32 cellular contexts compared by ENCODE assay signal in genomic region chr13:29740961-29741360, GRCh38.
"Had no signal": no experiment of that assay in that cellular context is flagged by ENCODE, and none has a peak within 500 bp of the region (broad histone marks: within the 10 kb centered on the region; RNA-seq: fewer than 3 reads in every experiment).

No MANE protein-coding gene starts in this region.

- H3K9me3 Mint-ChIP-seq: activated CD4-positive, alpha-beta memory T cell treated with anti-CD3 and anti-CD28 coated beads, Interleukin-2, amount 10 ng/mL, durations not matched to agents 7 days and 5 days; activated CD4-positive, alpha-beta T cell treated with anti-CD3 and anti-CD28 coated beads, Interleukin-2, amount 10 ng/mL, durations not matched to agents 7 days and 5 days; activated naive CD4-positive, alpha-beta T cell treated with anti-CD3 and anti-CD28 coated beads, Interleukin-2, amount 10 ng/mL, durations not matched to agents 7 days and 5 days; activated naive CD4-positive, alpha-beta T cell treated with anti-CD3 and anti-CD28 coated beads, Interleukin-2, amount 50 U/mL, for 72 hours; activated T-cell treated with anti-CD3 and anti-CD28 coated beads, Interleukin-2, amount 50 U/mL, for 24 hours; activated T-cell treated with anti-CD3 and anti-CD28 coated beads, Interleukin-2, amount 50 U/mL, for 72 hours; T-helper 2 cell treated with Interferon-gamma antibody and Interleukin-4, amounts not matched to agents 5 μg/mL and 100 μg/mL, for 36 hours; WTC11 had no signal

- H3K9me3 ChIP-seq: adrenal gland, body of pancreas, colonic mucosa, esophagus squamous epithelium, gastroesophageal sphincter, heart right ventricle had no signal

- H3K4me3 ChIP-seq: adrenal gland, body of pancreas, colonic mucosa, esophagus squamous epithelium, gastroesophageal sphincter, heart right ventricle had no signal

- H3K4me3 Mint-ChIP-seq: activated CD4-positive, alpha-beta memory T cell treated with anti-CD3 and anti-CD28 coated beads, Interleukin-2, amount 10 ng/mL, durations not matched to agents 7 days and 5 days; activated CD4-positive, alpha-beta T cell treated with anti-CD3 and anti-CD28 coated beads, Interleukin-2, amount 10 ng/mL, durations not matched to agents 7 days and 5 days; activated naive CD4-positive, alpha-beta T cell treated with anti-CD3 and anti-CD28 coated beads, Interleukin-2, amount 10 ng/mL, durations not matched to agents 7 days and 5 days; activated T-cell treated with anti-CD3 and anti-CD28 coated beads, Interleukin-2, amount 50 U/mL, for 24 hours; activated T-cell treated with anti-CD3 and anti-CD28 coated beads, Interleukin-2, amount 50 U/mL, for 72 hours; T-helper 17 cell; T-helper 2 cell treated with Interferon-gamma antibody and Interleukin-4, amounts not matched to agents 5 μg/mL and 100 μg/mL, for 36 hours; WTC11 had no signal

- H3K36me3 ChIP-seq: adrenal gland, colonic mucosa, esophagus squamous epithelium, gastroesophageal sphincter, heart right ventricle had no signal

- DNase-seq: activated CD4-positive, alpha-beta memory T cell treated with anti-CD3 and anti-CD28 coated beads, Interleukin-2, amount 10 ng/mL, durations not matched to agents 7 days and 5 days; activated CD4-positive, alpha-beta T cell treated with anti-CD3 and anti-CD28 coated beads for 1 hour; activated CD4-positive, alpha-beta T cell treated with anti-CD3 and anti-CD28 coated beads for 4 hours; activated CD4-positive, alpha-beta T cell treated with anti-CD3 and anti-CD28 coated beads, Interleukin-2, amount 10 ng/mL, durations not matched to agents 7 days and 5 days; activated CD4-positive, alpha-beta T cell treated with anti-CD3 and anti-CD28 coated beads, Interleukin-2, amount 50 U/mL, for 4 hours; activated CD8-positive, alpha-beta memory T cell treated with anti-CD3 and anti-CD28 coated beads, Interleukin-2, amount 50 U/mL, for 48 hours; activated gamma-delta T cell; activated naive CD4-positive, alpha-beta T cell; activated naive CD4-positive, alpha-beta T cell treated with anti-CD3 and anti-CD28 coated beads, Interleukin-2, amount 10 ng/mL, durations not matched to agents 7 days and 5 days; activated T-cell treated with anti-CD3 and anti-CD28 coated beads for 4 hours; activated T-cell treated with anti-CD3 and anti-CD28 coated beads, Interleukin-2, amount 50 U/mL, for 24 hours; activated T-cell treated with anti-CD3 and anti-CD28 coated beads, Interleukin-2, amount 50 U/mL, for 72 hours; amygdala; aorta; body of pancreas; central memory CD4-positive, alpha-beta T cell; cerebellar nuclear complex; colonic mucosa; effector CD8-positive, alpha-beta T cell; esophagus squamous epithelium; foreskin melanocyte; heart right ventricle; T-helper 1 cell; T-helper 17 cell; T1000 had no signal

- H3K36me3 Mint-ChIP-seq: activated naive CD4-positive, alpha-beta T cell treated with anti-CD3 and anti-CD28 coated beads, Interleukin-2, amount 10 ng/mL, durations not matched to agents 7 days and 5 days; activated naive CD4-positive, alpha-beta T cell treated with anti-CD3 and anti-CD28 coated beads, Interleukin-2, amount 50 U/mL, for 72 hours; WTC11 had no signal

- H3K27ac ChIP-seq: adrenal gland, body of pancreas, colonic mucosa, epithelial cell of prostate, esophagus squamous epithelium, gastroesophageal sphincter, heart right ventricle, VCaP had no signal

- ATAC-seq: activated naive CD4-positive, alpha-beta T cell treated with anti-CD3 and anti-CD28 coated beads, Interleukin-2, amount 50 U/mL, for 72 hours; activated T-cell treated with anti-CD3 and anti-CD28 coated beads, Interleukin-2, amount 50 U/mL, for 72 hours; body of pancreas; gastroesophageal sphincter; heart right ventricle; T-helper 17 cell; WTC11 had no signal

- H3K4me1 ChIP-seq: adrenal gland had no signal

- H3K27me3 ChIP-seq: adrenal gland, body of pancreas, colonic mucosa, gastroesophageal sphincter had no signal

- H3K27ac Mint-ChIP-seq: activated CD4-positive, alpha-beta memory T cell treated with anti-CD3 and anti-CD28 coated beads, Interleukin-2, amount 10 ng/mL, durations not matched to agents 7 days and 5 days; activated CD4-positive, alpha-beta T cell treated with anti-CD3 and anti-CD28 coated beads, Interleukin-2, amount 10 ng/mL, durations not matched to agents 7 days and 5 days; activated naive CD4-positive, alpha-beta T cell treated with anti-CD3 and anti-CD28 coated beads, Interleukin-2, amount 10 ng/mL, durations not matched to agents 7 days and 5 days; activated naive CD4-positive, alpha-beta T cell treated with anti-CD3 and anti-CD28 coated beads, Interleukin-2, amount 50 U/mL, for 72 hours; activated T-cell treated with anti-CD3 and anti-CD28 coated beads, Interleukin-2, amount 50 U/mL, for 24 hours; activated T-cell treated with anti-CD3 and anti-CD28 coated beads, Interleukin-2, amount 50 U/mL, for 72 hours; T-helper 17 cell; T-helper 2 cell treated with Interferon-gamma antibody and Interleukin-4, amounts not matched to agents 5 μg/mL and 100 μg/mL, for 36 hours; WTC11 had no signal

- H3K4me1 Mint-ChIP-seq: activated CD4-positive, alpha-beta memory T cell treated with anti-CD3 and anti-CD28 coated beads, Interleukin-2, amount 10 ng/mL, durations not matched to agents 7 days and 5 days; activated CD4-positive, alpha-beta T cell treated with anti-CD3 and anti-CD28 coated beads, Interleukin-2, amount 10 ng/mL, durations not matched to agents 7 days and 5 days; activated naive CD4-positive, alpha-beta T cell treated with anti-CD3 and anti-CD28 coated beads, Interleukin-2, amount 10 ng/mL, durations not matched to agents 7 days and 5 days; T-helper 17 cell; WTC11 had no signal
